10 cellular contexts compared by ENCODE assay signal in the genomic region with DNA sequence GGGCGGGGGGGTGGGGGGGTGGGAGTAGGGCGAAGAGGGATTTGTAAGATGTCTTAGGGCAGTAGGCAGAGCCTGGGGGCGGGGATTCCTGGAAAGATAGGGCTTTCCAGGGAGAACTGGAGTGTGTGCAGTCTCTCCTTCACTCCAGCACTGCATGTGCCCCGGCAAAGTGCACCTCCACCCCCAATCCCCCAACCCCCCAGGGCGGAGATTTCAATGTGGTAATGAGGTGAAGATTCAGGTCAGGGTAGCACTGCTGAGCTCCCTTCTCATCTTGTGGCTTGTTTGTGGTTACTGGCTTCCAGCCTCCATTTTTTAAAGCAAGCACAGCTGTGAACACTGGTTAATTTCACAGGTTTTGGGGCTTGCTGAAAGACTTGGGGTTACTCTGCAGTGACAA.
DNase-seq lines count a peak whose midpoint lies in the region; ATAC-seq, FAIRE-seq and TF ChIP-seq lines count a peak whose summit lies in the region.
"Had no signal": no experiment of that assay in that cellular context is flagged by ENCODE, and none has a peak within 500 bp of the region (broad histone marks: within the 10 kb centered on the region; RNA-seq: fewer than 3 reads in every experiment).

No MANE protein-coding gene starts in this region.

- ATAC-seq in central memory CD8-positive, alpha-beta T cell (replicated peaks; ENCODE audit: extremely low read depth, poor library complexity, severe bottlenecking): peak; percentile 96
- ATAC-seq in stimulated activated naive CD8-positive, alpha-beta T cell treated with anti-CD3 and anti-CD28 coated beads, Interleukin-15, Interleukin-2, amounts not matched to agents 100 U/mL and 50 U/mL, for 24 hours: peak; percentile 81
- ATAC-seq: stimulated activated memory B cell treated with anti-CD40 and anti-IgM and Interleukin-4, amounts not matched to agents 10 μg/mL and 1 μg/mL and 100 μg/mL, for 72 hours had no signal

- no peak for FAIRE-seq in H54 (lab: Jason Lieb, UNC)

- H3K4me3 Mint-ChIP-seq in central memory CD8-positive, alpha-beta T cell: peak overlapping the region; percentile 70
- H3K4me3 Mint-ChIP-seq: stimulated activated memory B cell treated with anti-CD40 and anti-IgM and Interleukin-4, amounts not matched to agents 10 μg/mL and 1 μg/mL and 100 μg/mL, for 72 hours had no signal

- peak overlapping the region; percentile 8 for H3K27ac Mint-ChIP-seq in central memory CD8-positive, alpha-beta T cell (ENCODE audit: low read depth)
- H3K27ac Mint-ChIP-seq: stimulated activated memory B cell treated with anti-CD40 and anti-IgM and Interleukin-4, amounts not matched to agents 10 μg/mL and 1 μg/mL and 100 μg/mL, for 72 hours had no signal

- DNase-seq in SIG-M5 treated with dmso at 0.1 percent for 504 hours (lab: John Stamatoyannopoulos, UW; ENCODE audit: unreplicated experiment): peak; percentile 36
- no peak for DNase-seq in SIG-M5 (lab: John Stamatoyannopoulos, UW)
- DNase-seq in SW480 (ENCODE audit: low spot score): peak; percentile 30
- peak in 1 of 2 donors; percentile 57 for DNase-seq in central memory CD8-positive, alpha-beta T cell (ENCODE audit: low spot score in 2 of 2)
- peak; percentile 42 for DNase-seq in stimulated activated naive CD8-positive, alpha-beta T cell treated with anti-CD3 and anti-CD28 coated beads, Interleukin-15, Interleukin-2, amounts not matched to agents 100 U/mL and 50 U/mL, for 24 hours
- no peak for DNase-seq in H54 (ENCODE audit: insufficient read length, low spot score)
- no peak for DNase-seq in NCI-H2081 treated with DMSO at 0.1 percent for 48 hours (lab: John Stamatoyannopoulos, UW)
- no peak for DNase-seq in cortex of kidney (lab: John Stamatoyannopoulos, UW)
- DNase-seq: AML-193 had no signal

- no peaks in the 10 kb centered on the region for H3K9me3 Mint-ChIP-seq in central memory CD8-positive, alpha-beta T cell
- H3K9me3 Mint-ChIP-seq: stimulated activated memory B cell treated with anti-CD40 and anti-IgM and Interleukin-4, amounts not matched to agents 10 μg/mL and 1 μg/mL and 100 μg/mL, for 72 hours had no signal

- H3K36me3 Mint-ChIP-seq in central memory CD8-positive, alpha-beta T cell (ENCODE audit: insufficient read depth): peaks cover 2% of the 10 kb centered on the region
- H3K36me3 Mint-ChIP-seq: stimulated activated memory B cell treated with anti-CD40 and anti-IgM and Interleukin-4, amounts not matched to agents 10 μg/mL and 1 μg/mL and 100 μg/mL, for 72 hours had no signal

- H3K4me1 Mint-ChIP-seq in central memory CD8-positive, alpha-beta T cell: peaks cover 31% of the 10 kb centered on the region

- H3K27me3 Mint-ChIP-seq in central memory CD8-positive, alpha-beta T cell: peaks cover 20% of the 10 kb centered on the region

- TF ChIP-seq POLR2A in H54 (IDR thresholded peaks at IDR 0.05; ENCODE audit: low read depth, low read length): no peak

Comparison
In these comparisons a context has a peak if more than half of its experiments do, and no peak if none do; other contexts are left out.
1. DNase-seq: peak in SIG-M5 treated with dmso at 0.1 percent for 504 hours (single experiment), SW480 (single experiment) and stimulated activated naive CD8-positive, alpha-beta T cell treated with anti-CD3 and anti-CD28 coated beads, Interleukin-15, Interleukin-2, amounts not matched to agents 100 U/mL and 50 U/mL, for 24 hours (single experiment); none in SIG-M5 (single experiment), H54 (single experiment), NCI-H2081 treated with DMSO at 0.1 percent for 48 hours (single experiment) and cortex of kidney (single experiment).